15 cellular contexts compared by ENCODE assay signal in the genomic region with DNA sequence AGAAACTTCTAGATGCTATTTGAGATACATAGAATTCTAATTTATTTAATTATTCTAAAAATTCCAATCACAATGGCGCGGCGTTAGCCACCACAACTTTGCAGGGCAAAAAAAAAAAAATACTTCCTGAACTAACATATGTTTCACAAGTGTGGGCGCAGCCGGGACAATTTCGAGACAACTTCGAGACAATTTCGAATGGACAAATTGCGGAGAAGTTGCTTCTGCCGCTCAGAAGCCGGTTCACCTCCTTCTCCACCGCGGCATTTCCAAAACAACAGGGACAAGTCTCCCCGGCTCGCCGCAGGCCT. TPM values are rescaled to one million over a fixed set of nuclear protein-coding genes. Genes with fewer than 3 reads are reported as not detected.
DNase-seq lines count a peak whose midpoint lies in the region; ATAC-seq and TF ChIP-seq lines count a peak whose summit lies in the region.
"Had no signal": no experiment of that assay in that cellular context is flagged by ENCODE, and none has a peak within 500 bp of the region (broad histone marks: within the 10 kb centered on the region; RNA-seq: fewer than 3 reads in every experiment).

No MANE protein-coding gene starts in this region.

- intact Hi-C loops in esophagus squamous epithelium (cut with DNase I), result no loop called here

- no peak for TF ChIP-seq POLR2A in esophagus squamous epithelium (IDR thresholded peaks at IDR 0.05)

- peaks cover 34% of the 10 kb centered on the region for H3K4me1 ChIP-seq in CD4-positive, CD25-positive, alpha-beta regulatory T cell (ENCODE audit: control insufficient read depth, insufficient read depth, low read length, poor library complexity, severe bottlenecking)
- H3K4me1 ChIP-seq in esophagus squamous epithelium (peaks cover 13 to 81% (median 33%) of the 10 kb centered on the region in 3 donors), neuron (ENCODE audit: insufficient read depth, low read length) (peaks cover 42% of the 10 kb centered on the region)

- H3K9me3 Mint-ChIP-seq in CD4-positive, CD25-positive, alpha-beta regulatory T cell, result peaks cover 0 to 35% (median 5%) of the 10 kb centered on the region in 7 donors
- H3K9me3 Mint-ChIP-seq in effector memory CD8-positive, alpha-beta T cell, result peaks cover 2 to 8% of the 10 kb centered on the region in 2 donors

- H3K9me3 ChIP-seq in CD4-positive, CD25-positive, alpha-beta regulatory T cell (ENCODE audit: control insufficient read depth in 2 of 2, low read length in 2 of 2), result peaks cover 0 to 10% of the 10 kb centered on the region in 2 experiments
- no peaks in the 10 kb centered on the region for H3K9me3 ChIP-seq in MG63
- no peaks in the 10 kb centered on the region for H3K9me3 ChIP-seq in esophagus squamous epithelium
- peaks cover 18% of the 10 kb centered on the region for H3K9me3 ChIP-seq in neuron (ENCODE audit: low read length)
- H3K9me3 ChIP-seq: mucosa of descending colon had no signal

- H3K4me1 Mint-ChIP-seq in CD4-positive, CD25-positive, alpha-beta regulatory T cell, result peaks cover 14 to 66% (median 31%) of the 10 kb centered on the region in 4 donors
- peaks cover 15 to 16% of the 10 kb centered on the region in 2 donors for H3K4me1 Mint-ChIP-seq in effector memory CD8-positive, alpha-beta T cell (ENCODE audit: low read depth in 2 of 2)

- H3K36me3 ChIP-seq in CD4-positive, CD25-positive, alpha-beta regulatory T cell (ENCODE audit: control insufficient read depth, insufficient read depth, low read length), result no peaks in the 10 kb centered on the region
- H3K36me3 ChIP-seq in MG63, result peaks cover 22% of the 10 kb centered on the region
- H3K36me3 ChIP-seq in esophagus squamous epithelium, result no peaks in the 10 kb centered on the region
- H3K36me3 ChIP-seq in neuron (ENCODE audit: insufficient read depth, low read length), result peaks cover 16% of the 10 kb centered on the region
- H3K36me3 ChIP-seq: BLaER1 treated with 17β-estradiol and CSF1 and Interleukin-3, amounts not matched to agents 10 nM and 100 nM had no signal

- no peak for DNase-seq in CD4-positive, CD25-positive, alpha-beta regulatory T cell
- DNase-seq in MG63 (no peak), esophagus squamous epithelium (lab: John Stamatoyannopoulos, UW) (no peak), glomerular visceral epithelial cell (ENCODE audit: extremely low spot score) (no peak), AG20443 (ENCODE audit: low spot score) (no peak), NCI-H146 (lab: John Stamatoyannopoulos, UW) (no peak)
- DNase-seq in effector memory CD8-positive, alpha-beta T cell, result no peak
- DNase-seq: activated CD4-positive, alpha-beta T cell treated with anti-CD3 and anti-CD28 coated beads for 1 hour; mucosa of descending colon; NCI-H2107 had no signal

- no peak overlapping the region for H3K27ac ChIP-seq in CD4-positive, CD25-positive, alpha-beta regulatory T cell (ENCODE audit: insufficient read depth, low read length, poor library complexity, severe bottlenecking)
- no peak overlapping the region for H3K27ac ChIP-seq in esophagus squamous epithelium
- H3K27ac ChIP-seq: BLaER1 treated with 17β-estradiol and CSF1 and Interleukin-3, amounts not matched to agents 10 nM and 100 nM had no signal

- WGBS in esophagus squamous epithelium, 2 donors, result 16 to 21% methylated on average over 10 to 16 of the region's 16 CpGs

- no peaks in the 10 kb centered on the region for H3K36me3 Mint-ChIP-seq in CD4-positive, CD25-positive, alpha-beta regulatory T cell
- H3K36me3 Mint-ChIP-seq in effector memory CD8-positive, alpha-beta T cell (ENCODE audit: insufficient read depth), result peaks cover 11% of the 10 kb centered on the region

- peaks cover 100% of the 10 kb centered on the region for H3K27me3 Mint-ChIP-seq in CD4-positive, CD25-positive, alpha-beta regulatory T cell
- peaks cover 97 to 100% of the 10 kb centered on the region in 2 donors for H3K27me3 Mint-ChIP-seq in effector memory CD8-positive, alpha-beta T cell

- no peak overlapping the region for H3K27ac Mint-ChIP-seq in CD4-positive, CD25-positive, alpha-beta regulatory T cell
- H3K27ac Mint-ChIP-seq in effector memory CD8-positive, alpha-beta T cell, result no peak overlapping the region

- H3K27me3 ChIP-seq in CD4-positive, CD25-positive, alpha-beta regulatory T cell (ENCODE audit: control insufficient read depth, insufficient read depth, low read length), result peaks cover 45% of the 10 kb centered on the region
- H3K27me3 ChIP-seq in MG63, result no peaks in the 10 kb centered on the region
- peaks cover 70 to 100% (median 85%) of the 10 kb centered on the region in 4 donors for H3K27me3 ChIP-seq in esophagus squamous epithelium
- H3K27me3 ChIP-seq in neuron (ENCODE audit: insufficient read depth, low read length), result peaks cover 77% of the 10 kb centered on the region

- no peak for ATAC-seq in CD4-positive, CD25-positive, alpha-beta regulatory T cell (ENCODE audit: low read depth in 2 of 2)
- no peak for ATAC-seq in effector memory CD8-positive, alpha-beta T cell (replicated peaks)

- no peak for TF ChIP-seq CTCF in esophagus squamous epithelium (IDR thresholded peaks at IDR 0.05)

- H2AFZ ChIP-seq in neuron (ENCODE audit: low read depth, low read length), result peak overlapping the region; percentile 58

- H3K4me3 Mint-ChIP-seq in CD4-positive, CD25-positive, alpha-beta regulatory T cell, result peak overlapping the region in 3 of 4 donors; percentile 26 to 83 (median 83)
- H3K4me3 Mint-ChIP-seq in effector memory CD8-positive, alpha-beta T cell, result no peak overlapping the region

- no peak overlapping the region for H3K4me3 ChIP-seq in CD4-positive, CD25-positive, alpha-beta regulatory T cell (ENCODE audit: low read depth, low read length)
- H3K4me3 ChIP-seq in MG63, result peak overlapping the region; percentile 78
- H3K4me3 ChIP-seq in esophagus squamous epithelium, result peak overlapping the region in 3 of 4 donors; percentile 0 to 48 (median 18)
- H3K4me3 ChIP-seq in neuron (ENCODE audit: low read length), result peak overlapping the region; percentile 57
- H3K4me3 ChIP-seq: mucosa of descending colon had no signal

RNA-seq across cellular contexts. Expression of gene PAX3, which starts 0.8 kb away (rescaled TPM):
- not detected for total RNA-seq in CD4-positive, CD25-positive, alpha-beta regulatory T cell
- not detected for polyA plus RNA-seq in CD4-positive, CD25-positive, alpha-beta regulatory T cell
- total RNA-seq in MG63 (2014; rRNA removed; shearing (Covaris generic); ENCODE audit: low replicate concordance), result 9.4 and 15.2 TPM in 2 replicates
- not detected for total RNA-seq in esophagus squamous epithelium
- total RNA-seq: bronchial epithelial cell, epithelial cell of proximal tubule, G401, mucosa of descending colon had no signal

Comparison
In these comparisons a context has a peak if more than half of its experiments do, and no peak if none do; other contexts are left out.
1. H3K4me3 Mint-ChIP-seq: peak in CD4-positive, CD25-positive, alpha-beta regulatory T cell (3 of 4); none in effector memory CD8-positive, alpha-beta T cell (0 of 2).
2. RNA of gene PAX3, which starts 0.8 kb away (total RNA-seq): 9.4 to 15.2 TPM in MG63; not detected in CD4-positive, CD25-positive, alpha-beta regulatory T cell (single experiment) and not detected in esophagus squamous epithelium; every median in the first group is over 10 times any median in the second.